8 cellular contexts compared by ENCODE assay signal in genomic region chr19:38929929-38930775, GRCh38. TPM values are rescaled to one million over a fixed set of nuclear protein-coding genes. Genes with fewer than 3 reads are reported as not detected.
A peak's percentile ranks its signal among the peaks of the same experiment; 100 is the strongest.
DNase-seq lines count a peak whose midpoint lies in the region; ATAC-seq and TF ChIP-seq lines count a peak whose summit lies in the region.

Gene SARS2 (minus strand): TSS chr19:38930763. CDS start chr19:38930736, 27 bp downstream.

- peak within 1 kb of the TSS; percentile 80 to 91 (median 86) for H3K4me3 ChIP-seq in BLaER1 treated with 17β-estradiol and CSF1 and Interleukin-3, amounts not matched to agents 10 nM and 100 nM
- peak within 1 kb of the TSS; percentile 93 for H3K4me3 ChIP-seq in coronary artery

- no peaks in the 10 kb centered on the region for H3K9me3 Mint-ChIP-seq in activated CD4-positive, alpha-beta T cell treated with anti-CD3 and anti-CD28 coated beads, Interleukin-2, amount 10 ng/mL, durations not matched to agents 24 days and 14 days

- DNase-seq in NCI-H526 (lab: John Stamatoyannopoulos, UW) (peak; percentile 94 to 98), coronary artery (ENCODE audit: low spot score) (peak; percentile 94), left colon (peak; percentile 88 to 95)
- peak; percentile 97 for DNase-seq in activated CD4-positive, alpha-beta T cell treated with anti-CD3 and anti-CD28 coated beads, Interleukin-2, amount 10 ng/mL, durations not matched to agents 24 days and 14 days
- DNase-seq in stimulated activated CD4-positive, alpha-beta T cell treated with anti-CD3 and anti-CD28 coated beads, Interleukin-1b, Interleukin-23, amount 100 ng/mL, for 4 hours (ENCODE audit: low read depth in 2 of 2): peak; percentile 86 to 91

- intact Hi-C loops in activated CD4-positive, alpha-beta T cell treated with anti-CD3 and anti-CD28 coated beads, Interleukin-2, amount 10 ng/mL, durations not matched to agents 24 days and 14 days (cut with micrococcal nuclease): loop anchor here (1.0 to 5.0 kb wide), 7 partner anchors 31 to 527 kb away; partner anchors contain the start of genes ECH1, FAM98C, MED29 and NFKBIB
- intact Hi-C loops in left colon (cut with DNase I, micrococcal nuclease): loop anchor here in 1 of 2 donors (10.0 kb wide), 1 partner anchor 535 kb away; no protein-coding TSS in a partner anchor

- TF ChIP-seq CTCF in coronary artery (IDR thresholded peaks at IDR 0.05): peak; percentile 98

- peak within 1 kb of the TSS; percentile 84 to 92 (median 88) for H3K9ac ChIP-seq in BLaER1 treated with 17β-estradiol and CSF1 and Interleukin-3, amounts not matched to agents 10 nM and 100 nM

- H3K9me3 ChIP-seq in BLaER1 treated with 17β-estradiol and CSF1 and Interleukin-3, amounts not matched to agents 10 nM and 100 nM (replicated peaks in 1 of 11): peaks cover 12 to 31% (median 25%) of the 10 kb centered on the region in 11 experiments

- peaks cover 0 to 51% (median 7%) of the 10 kb centered on the region in 11 experiments; a peak in 10 of 22 replicates for H4K20me1 ChIP-seq in BLaER1 treated with 17β-estradiol and CSF1 and Interleukin-3, amounts not matched to agents 10 nM and 100 nM

- peak within 1 kb of the TSS; percentile 79 to 97 (median 94) for H3K4me2 ChIP-seq in BLaER1 treated with 17β-estradiol and CSF1 and Interleukin-3, amounts not matched to agents 10 nM and 100 nM

- peaks cover 39% of the 10 kb centered on the region for H3K36me3 Mint-ChIP-seq in activated CD4-positive, alpha-beta T cell treated with anti-CD3 and anti-CD28 coated beads, Interleukin-2, amount 10 ng/mL, durations not matched to agents 24 days and 14 days (ENCODE audit: low read depth)

- peak within 1 kb of the TSS; percentile 70 to 92 (median 89) for H3K27ac ChIP-seq in BLaER1 treated with 17β-estradiol and CSF1 and Interleukin-3, amounts not matched to agents 10 nM and 100 nM
- peak within 1 kb of the TSS; percentile 80 to 95 for H3K27ac ChIP-seq in coronary artery

- ATAC-seq in GM19351 (IDR thresholded peaks at IDR 0.05; ENCODE audit: unreplicated experiment) (peak; percentile 53), HG03520 (IDR thresholded peaks at IDR 0.05; ENCODE audit: unreplicated experiment) (peak; percentile 72), left colon (peak; percentile 80)

- H3K27me3 ChIP-seq in BLaER1 treated with 17β-estradiol and CSF1 and Interleukin-3, amounts not matched to agents 10 nM and 100 nM: no peaks in the 10 kb centered on the region

- peaks cover 39 to 69% (median 57%) of the 10 kb centered on the region in 11 experiments for H3K36me3 ChIP-seq in BLaER1 treated with 17β-estradiol and CSF1 and Interleukin-3, amounts not matched to agents 10 nM and 100 nM

- no peaks in the 10 kb centered on the region for H3K27me3 Mint-ChIP-seq in activated CD4-positive, alpha-beta T cell treated with anti-CD3 and anti-CD28 coated beads, Interleukin-2, amount 10 ng/mL, durations not matched to agents 24 days and 14 days

- H3K27ac Mint-ChIP-seq in activated CD4-positive, alpha-beta T cell treated with anti-CD3 and anti-CD28 coated beads, Interleukin-2, amount 10 ng/mL, durations not matched to agents 24 days and 14 days: peak within 1 kb of the TSS; percentile 96

- H3K4me1 Mint-ChIP-seq in activated CD4-positive, alpha-beta T cell treated with anti-CD3 and anti-CD28 coated beads, Interleukin-2, amount 10 ng/mL, durations not matched to agents 24 days and 14 days: peaks cover 25% of the 10 kb centered on the region

- H3K4me1 ChIP-seq in BLaER1 treated with 17β-estradiol and CSF1 and Interleukin-3, amounts not matched to agents 10 nM and 100 nM: peaks cover 26 to 38% (median 30%) of the 10 kb centered on the region in 10 experiments

- peak within 1 kb of the TSS; percentile 96 for H3K4me3 Mint-ChIP-seq in activated CD4-positive, alpha-beta T cell treated with anti-CD3 and anti-CD28 coated beads, Interleukin-2, amount 10 ng/mL, durations not matched to agents 24 days and 14 days

RNA-seq across cellular contexts. Expression of gene SARS2, which starts in this region (rescaled TPM):
- total RNA-seq in activated CD4-positive, alpha-beta T cell treated with anti-CD3 and anti-CD28 coated beads, Interleukin-2, amount 10 ng/mL, durations not matched to agents 24 days and 14 days: 41.6 and 42.6 TPM in 2 replicates
- total RNA-seq in left colon: 10 to 100 TPM; 15.4 to 33.3 TPM

Comparison
In these comparisons a context has a peak if more than half of its experiments do, and no peak if none do; other contexts are left out.
1. Peak in every context shown above with its lines: DNase-seq, ATAC-seq, H3K4me3 ChIP-seq and H3K27ac ChIP-seq.